Comparison of ENCODE assay signal across 10 cellular contexts in genomic region chr1:68916227-68916853, GRCh38.
DNase-seq lines count a peak whose midpoint lies in the region; ATAC-seq, FAIRE-seq and TF ChIP-seq lines count a peak whose summit lies in the region.
"Had no signal": no experiment of that assay in that cellular context is flagged by ENCODE, and none has a peak within 500 bp of the region (broad histone marks: within the 10 kb centered on the region; RNA-seq: fewer than 3 reads in every experiment).

No MANE protein-coding gene starts in this region.

- intact Hi-C loops in pancreas (cut with DNase I) (no loop called here), upper lobe of right lung (cut with DNase I) (no loop called here)

- TF ChIP-seq CTCF in pancreas (IDR thresholded peaks at IDR 0.05): no peak
- TF ChIP-seq CTCF in upper lobe of right lung (IDR thresholded peaks at IDR 0.05): no peak

- H3K4me1 ChIP-seq in pancreas (peaks cover 6 to 11% (median 9%) of the 10 kb centered on the region in 3 donors), upper lobe of right lung (peaks cover 5% of the 10 kb centered on the region)

- 12 to 18% methylated on average over 4 of the region's 4 CpGs for WGBS in pancreas, 2 donors

- peak; percentile 99 for FAIRE-seq in RCC 7860 (lab: Jason Lieb, UNC)
- FAIRE-seq in pancreas (lab: Jason Lieb, UNC): no peak
- FAIRE-seq: small intestine had no signal

- ATAC-seq in pancreas (peak; percentile 79 to 94 (median 93)), upper lobe of right lung (no peak)

- H3K27ac ChIP-seq in pancreas (no peak overlapping the region), upper lobe of right lung (no peak overlapping the region)

- H3K9me3 ChIP-seq in pancreas: no peaks in the 10 kb centered on the region
- H3K9me3 ChIP-seq in upper lobe of right lung: no peaks in the 10 kb centered on the region

- H3K4me3 ChIP-seq in pancreas (no peak overlapping the region), upper lobe of right lung (no peak overlapping the region)

- H3K27me3 ChIP-seq in pancreas (no peaks in the 10 kb centered on the region), upper lobe of right lung (no peaks in the 10 kb centered on the region)

- DNase-seq in DMS153 (lab: John Stamatoyannopoulos, UW): peak; percentile 56
- peak; percentile 97 for DNase-seq in RCC 7860 (ENCODE audit: low spot score)
- DNase-seq in fibroblast of peridontal ligament (ENCODE audit: extremely low read depth): peak; percentile 96
- DNase-seq in pancreas: peak in 3 of 6 donors; percentile 9 to 22 (median 20)
- DNase-seq in NCI-H2196 (lab: John Stamatoyannopoulos, UW; ENCODE audit: unreplicated experiment): no peak
- DNase-seq in activated CD8-positive, alpha-beta memory T cell treated with anti-CD3 and anti-CD28 coated beads, Interleukin-2, amount 50 U/mL, for 48 hours: no peak
- DNase-seq in upper lobe of right lung: no peak
- no peak for DNase-seq in HPDE6-E6E7 (ENCODE audit: extremely low spot score)
- DNase-seq: DND-41, small intestine had no signal

- H3K36me3 ChIP-seq in pancreas (no peaks in the 10 kb centered on the region), upper lobe of right lung (no peaks in the 10 kb centered on the region)

Comparison
In these comparisons a context has a peak if more than half of its experiments do, and no peak if none do; other contexts are left out.
1. DNase-seq: peak in DMS153 (single experiment), RCC 7860 (single experiment) and fibroblast of peridontal ligament (single experiment); none in NCI-H2196 (single experiment), activated CD8-positive, alpha-beta memory T cell treated with anti-CD3 and anti-CD28 coated beads, Interleukin-2, amount 50 U/mL, for 48 hours (single experiment), upper lobe of right lung (single experiment) and HPDE6-E6E7 (single experiment).